Comparison of ENCODE assay signal across 8 cellular contexts in the genomic region with DNA sequence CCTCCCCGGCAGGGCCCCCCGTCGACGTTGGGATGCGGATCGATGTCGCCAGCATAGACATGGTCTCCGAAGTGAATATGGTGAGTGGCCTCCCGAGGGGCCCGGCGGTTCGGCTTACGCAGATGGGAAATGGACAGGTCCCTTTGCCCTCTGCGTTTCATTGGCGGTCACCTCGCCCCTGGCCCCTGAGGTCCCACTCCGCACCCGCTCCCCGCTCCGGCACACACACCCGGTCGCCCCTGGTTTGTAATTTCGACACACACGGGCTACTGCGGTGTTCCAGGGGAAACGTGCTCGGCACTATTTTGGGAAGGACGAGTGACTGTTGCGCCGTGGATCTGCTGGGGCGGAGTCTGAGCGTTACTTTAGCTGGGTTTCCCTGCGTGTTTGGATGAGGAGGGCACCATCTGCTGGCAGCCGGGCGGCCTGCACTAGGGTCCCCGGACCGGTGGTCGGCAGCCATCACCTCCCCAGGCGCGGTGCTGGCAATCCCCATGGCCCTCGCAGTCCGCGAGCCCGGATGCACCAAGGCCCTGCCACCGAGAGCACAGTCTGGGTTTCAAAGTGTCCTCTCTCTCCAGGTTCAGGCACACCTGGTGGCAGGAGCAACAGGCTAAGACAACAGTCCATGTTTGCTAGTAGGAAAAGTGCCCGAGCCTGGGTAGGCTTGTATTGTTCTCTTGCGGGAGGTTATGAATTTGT. TPM values are rescaled to one million over a fixed set of nuclear protein-coding genes. Genes with fewer than 3 reads are reported as not detected.
DNase-seq lines count a peak whose midpoint lies in the region; ATAC-seq and TF ChIP-seq lines count a peak whose summit lies in the region.

No MANE protein-coding gene starts in this region.

- H3K4me3 Mint-ChIP-seq in naive B cell = peak overlapping the region in 5 of 8 donors; percentile 3 to 91 (median 35)

- ATAC-seq in GM18858 (IDR thresholded peaks at IDR 0.05; ENCODE audit: unreplicated experiment) (peak; percentile 90), HG03045 (IDR thresholded peaks at IDR 0.05; ENCODE audit: unreplicated experiment) (peak; percentile 96), naive B cell (ENCODE audit: low read depth in 2 of 2) (peak; percentile 35 to 47)

- 3% methylated on average over 37 to 39 of the region's 47 CpGs for WGBS in thyroid gland, 2 donors

- peak; percentile 34 for TF ChIP-seq CTCF in AG09319 (IDR thresholded peaks at IDR 0.05; ENCODE audit: low read depth, low read length)
- TF ChIP-seq CTCF in thyroid gland (IDR thresholded peaks at IDR 0.05) = peak in 3 of 6 experiments; percentile 64 to 69 (median 68)

- TF ChIP-seq POLR2A in thyroid gland (IDR thresholded peaks at IDR 0.05) = no peak

- intact Hi-C loops in thyroid gland (cut with DNase I) = loop anchor here (10.0 kb wide), 1 partner anchor 188 kb away; no protein-coding TSS in a partner anchor

- H3K4me3 ChIP-seq in thyroid gland (replicated peaks in 1 of 3) = peak overlapping the region in 2 of 3 donors; percentile 10 to 30

- no peak overlapping the region for H3K27ac Mint-ChIP-seq in naive B cell

- H3K27me3 ChIP-seq in thyroid gland = no peaks in the 10 kb centered on the region

- H3K9me3 ChIP-seq in thyroid gland = no peaks in the 10 kb centered on the region

- peaks cover 0 to 6% (median 0%) of the 10 kb centered on the region in 7 donors for H3K9me3 Mint-ChIP-seq in naive B cell

- peaks cover 31 to 40% (median 40%) of the 10 kb centered on the region in 3 donors for H3K27me3 Mint-ChIP-seq in naive B cell

- H3K4me1 ChIP-seq in thyroid gland = peaks cover 0 to 4% of the 10 kb centered on the region in 2 donors

- H3K27ac ChIP-seq in thyroid gland = no peak overlapping the region

- H3K4me1 Mint-ChIP-seq in naive B cell = peaks cover 0 to 18% (median 17%) of the 10 kb centered on the region in 3 donors

- DNase-seq in AG09319 (ENCODE audit: extremely low read depth, low read depth) (no peak), NCI-H460 (ENCODE audit: extremely low read depth, low read depth) (peak; percentile 30), fibroblast of peridontal ligament (ENCODE audit: extremely low read depth) (peak; percentile 50), naive B cell (no peak), thyroid gland (peak; percentile 52 to 58)
- DNase-seq in activated T-cell treated with anti-CD3 and anti-CD28 coated beads, Interleukin-2, amount 50 U/mL, for 48 hours = peak; percentile 64 to 74

- no peaks in the 10 kb centered on the region for H3K36me3 Mint-ChIP-seq in naive B cell

- no peaks in the 10 kb centered on the region for H3K36me3 ChIP-seq in thyroid gland

RNA-seq across cellular contexts. Expression of gene GABRB1, which starts 1.2 kb away (rescaled TPM):
- 0.43 TPM in 1 of 2 replicates, not detected in the other for total RNA-seq in NCI-H460 (2014; rRNA removed; shearing (Covaris generic))
- not detected in 2 replicates for polyA plus RNA-seq in NCI-H460 (2014; cell fraction: nucleus; rRNA removed)
- not detected for polyA plus RNA-seq in naive B cell (ENCODE audit: low read depth in 6 of 6)
- total RNA-seq in thyroid gland = under 1 TPM in 1 of 4 donors, not detected in 3; 0.24 TPM

RNA-seq across cellular contexts. Expression of gene GABRA4, which starts 39.2 kb away (rescaled TPM):
- not detected in 2 replicates for total RNA-seq in NCI-H460 (2014; rRNA removed; shearing (Covaris generic))
- not detected in 2 replicates for polyA plus RNA-seq in NCI-H460 (2014; cell fraction: nucleus; rRNA removed)
- polyA plus RNA-seq in naive B cell (ENCODE audit: low read depth in 6 of 6) = not detected
- under 1 TPM in 1 of 4 donors, not detected in 3; 0.08 TPM for total RNA-seq in thyroid gland

Comparison
In these comparisons a context has a peak if more than half of its experiments do, and no peak if none do; other contexts are left out.
1. DNase-seq: peak in NCI-H460 (single experiment), activated T-cell treated with anti-CD3 and anti-CD28 coated beads, Interleukin-2, amount 50 U/mL, for 48 hours (2 of 2), fibroblast of peridontal ligament (single experiment) and thyroid gland (2 of 2); none in AG09319 (single experiment) and naive B cell (single experiment).
2. ATAC-seq: peak in every context shown above with its lines; median percentile 96 in HG03045; 90 in GM18858; 41 in naive B cell.